29 cellular contexts compared by ENCODE assay signal in the genomic region with DNA sequence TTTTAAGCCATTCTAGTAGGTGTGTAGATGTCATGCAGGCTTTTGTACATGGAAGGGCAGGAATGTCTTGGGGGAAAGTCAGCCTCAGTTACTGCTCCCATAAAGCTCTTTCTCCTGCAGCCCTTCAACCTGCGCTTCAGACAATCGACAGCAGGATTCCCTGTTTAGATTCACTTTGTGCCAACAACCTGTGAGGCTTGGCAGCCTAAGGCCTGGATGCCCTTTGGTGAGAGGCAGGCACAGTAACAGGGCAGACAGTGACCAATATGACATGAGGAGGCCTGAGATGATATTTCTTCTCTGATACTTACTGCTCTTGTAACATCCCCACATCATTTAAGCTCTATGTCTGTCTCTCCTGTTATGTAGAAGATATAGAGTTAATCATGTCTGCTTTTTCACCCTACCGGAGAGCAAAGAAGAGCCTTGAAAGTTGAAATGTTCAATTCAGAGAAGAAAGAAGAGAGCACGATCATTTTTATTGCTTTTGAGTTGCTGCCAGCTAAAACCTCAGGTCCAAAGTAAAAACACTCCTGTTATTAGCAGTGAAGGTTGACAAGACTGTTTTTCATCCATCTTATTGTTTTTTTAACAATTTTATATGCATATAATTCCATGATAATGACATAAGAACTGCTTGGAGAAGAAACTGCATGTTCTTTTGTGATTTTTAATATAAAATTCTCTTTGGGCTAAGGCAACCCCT.
DNase-seq lines count a peak whose midpoint lies in the region; ATAC-seq, FAIRE-seq and TF ChIP-seq lines count a peak whose summit lies in the region.
"Had no signal": no experiment of that assay in that cellular context is flagged by ENCODE, and none has a peak within 500 bp of the region (broad histone marks: within the 10 kb centered on the region; RNA-seq: fewer than 3 reads in every experiment).

No MANE protein-coding gene starts in this region.

- no peak overlapping the region for H3K4me3 ChIP-seq in thoracic aorta
- H3K4me3 ChIP-seq: hepatocyte, K562 had no signal

- TF ChIP-seq CTCF in VCaP (conservative IDR thresholded peaks at IDR 0.05) (no peak), thoracic aorta (IDR thresholded peaks at IDR 0.05) (no peak)

- TF ChIP-seq POLR2A in GM12891 (IDR thresholded peaks at IDR 0.05; ENCODE audit: low read depth, low read length), result no peak

- ATAC-seq in thoracic aorta (ENCODE audit: insufficient number of reproducible peaks, low FRiP score, low read depth), result no peak
- ATAC-seq in HG03439 (IDR thresholded peaks at IDR 0.05; ENCODE audit: unreplicated experiment), result no peak
- ATAC-seq: foreskin keratinocyte; K562; left lobe of liver; naive thymus-derived CD4-positive, alpha-beta T cell; stimulated activated memory B cell treated with anti-CD40 and anti-IgM and Interleukin-4, amounts not matched to agents 10 μg/mL and 1 μg/mL and 100 μg/mL, for 72 hours had no signal

- peak overlapping the region; percentile 26 for H3K27ac ChIP-seq in VCaP
- H3K27ac ChIP-seq in thoracic aorta, result peak overlapping the region; percentile 56 to 74
- H3K27ac ChIP-seq: C4-2B, foreskin keratinocyte, hepatocyte, WERI-Rb-1 had no signal

- peaks cover 16 to 41% of the 10 kb centered on the region in 2 donors for H3K4me1 ChIP-seq in thoracic aorta (ENCODE audit: control insufficient read depth in 1 of 2, low read depth in 2 of 2)
- H3K4me1 ChIP-seq: Caco-2, foreskin keratinocyte had no signal

- FAIRE-seq in GM12891 (lab: Jason Lieb, UNC), result no peak
- FAIRE-seq: colon, HTR-8/SVneo, K562, urothelium cell line had no signal

- DNase-seq in cerebellar nuclear complex (lab: John Stamatoyannopoulos, UW) (peak; percentile 5 to 47), left kidney (ENCODE audit: low read depth, low spot score) (peak; percentile 45), thoracic aorta (ENCODE audit: low spot score) (no peak), NCI-H345 (lab: John Stamatoyannopoulos, UW) (no peak), GM12891 (ENCODE audit: insufficient read length, low spot score) (no peak)
- DNase-seq: activated CD4-positive, alpha-beta T cell treated with anti-CD3 and anti-CD28 coated beads, Interleukin-2, amount 10 ng/mL, durations not matched to agents 24 days and 14 days; activated gamma-delta T cell treated with Interleukin-2 at 50 U/mL for 16 hours; activated T-cell treated with anti-CD3 and anti-CD28 coated beads, Interleukin-2, amount 50 U/mL, for 24 hours; Caco-2; effector memory CD4-positive, alpha-beta T cell; foreskin keratinocyte; naive thymus-derived CD4-positive, alpha-beta T cell; NCI-H1417; NCI-H2081 treated with DMSO at 0.1 percent for 48 hours; NCI-H446; OCI-M1; retina; stimulated activated CD4-positive, alpha-beta T cell treated with anti-CD3 and anti-CD28 coated beads, Interleukin-4, amount 100 ng/mL, for 24 hours; WERI-Rb-1 had no signal

- H3K9me3 ChIP-seq in thoracic aorta, result no peaks in the 10 kb centered on the region
- H3K9me3 ChIP-seq: Caco-2 had no signal

- H3K27me3 ChIP-seq in thoracic aorta (replicated peaks; ENCODE audit: insufficient read depth), result no peaks in the 10 kb centered on the region
- H3K27me3 ChIP-seq: foreskin keratinocyte, hepatocyte had no signal

- H3K36me3 ChIP-seq in thoracic aorta, result no peaks in the 10 kb centered on the region
- H3K36me3 ChIP-seq: WERI-Rb-1 had no signal

TF ChIP-seq in GM12891, 5 proteins besides CTCF, POLR2A, EP300 and RAD21:
- no peak for TF ChIP-seq POU2F2 (IDR thresholded peaks at IDR 0.05; ENCODE audit: low read depth, low read length)
- TF ChIP-seq SPI1 (IDR thresholded peaks at IDR 0.05; ENCODE audit: low read depth, low read length), result no peak
- no peak for TF ChIP-seq PAX5 (IDR thresholded peaks at IDR 0.05; ENCODE audit: insufficient read depth, low read length, severe bottlenecking)
- TF ChIP-seq TAF1 (IDR thresholded peaks at IDR 0.05; ENCODE audit: low read depth, low read length), result no peak
- no peak for TF ChIP-seq POLR2AphosphoS5 (IDR thresholded peaks at IDR 0.05; ENCODE audit: low read depth, low read length)

Comparison
In these comparisons a context has a peak if more than half of its experiments do, and no peak if none do; other contexts are left out.
1. DNase-seq: peak in cerebellar nuclear complex (2 of 2) and left kidney (single experiment); none in thoracic aorta (single experiment), NCI-H345 (single experiment) and GM12891 (single experiment).